10 cellular contexts compared by ENCODE assay signal in genomic region chr4:83629945-83630684, GRCh38.
DNase-seq lines count a peak whose midpoint lies in the region; ATAC-seq and TF ChIP-seq lines count a peak whose summit lies in the region.
"Had no signal": no experiment of that assay in that cellular context is flagged by ENCODE, and none has a peak within 500 bp of the region (broad histone marks: within the 10 kb centered on the region; RNA-seq: fewer than 3 reads in every experiment).

No MANE protein-coding gene starts in this region.

- peak overlapping the region; percentile 57 for H4K8ac ChIP-seq in mesenchymal stem cell (ENCODE audit: low read length)

- peak; percentile 82 for DNase-seq in CD14-positive monocyte (ENCODE audit: low spot score)
- DNase-seq in NB4 (ENCODE audit: low read depth): peak; percentile 96
- DNase-seq in dermis blood vessel endothelial cell: peak; percentile 81
- peak; percentile 69 for DNase-seq in mesenchymal stem cell
- no peak for DNase-seq in osteocyte (ENCODE audit: extremely low spot score, unreplicated experiment)
- DNase-seq in naive thymus-derived CD8-positive, alpha-beta T cell: no peak
- no peak for DNase-seq in SJCRH30

- no peak overlapping the region for H2AK5ac ChIP-seq in mesenchymal stem cell (ENCODE audit: low read length, severe bottlenecking)

- H3K36me3 Mint-ChIP-seq in CD14-positive monocyte: no peaks in the 10 kb centered on the region
- no peaks in the 10 kb centered on the region for H3K36me3 Mint-ChIP-seq in osteocyte (ENCODE audit: unreplicated experiment)
- H3K36me3 Mint-ChIP-seq in naive thymus-derived CD8-positive, alpha-beta T cell: no peaks in the 10 kb centered on the region

- H3K14ac ChIP-seq in mesenchymal stem cell (ENCODE audit: low read length in 2 of 2): no peak overlapping the region

- peaks cover 0 to 4% (median 0%) of the 10 kb centered on the region in 7 donors for H3K9me3 Mint-ChIP-seq in CD14-positive monocyte
- H3K9me3 Mint-ChIP-seq in osteocyte (ENCODE audit: unreplicated experiment): no peaks in the 10 kb centered on the region
- H3K9me3 Mint-ChIP-seq in naive thymus-derived CD8-positive, alpha-beta T cell: peaks cover 0 to under 1% (median 0%) of the 10 kb centered on the region in 9 donors

- H2AFZ ChIP-seq in mesenchymal stem cell (ENCODE audit: low read depth, low read length): peak overlapping the region; percentile 3

- WGBS in mesenchymal stem cell: 54% methylated on average over 6 of the region's 6 CpGs

- TF ChIP-seq POLR2A in NB4 (IDR thresholded peaks at IDR 0.05; ENCODE audit: extremely low read depth, insufficient read length): no peak

- H3K27me3 ChIP-seq in mesenchymal stem cell (ENCODE audit: control insufficient read depth in 1 of 2, insufficient read depth in 1 of 2, low read length in 2 of 2) (no peaks in the 10 kb centered on the region), SJCRH30 (peaks cover 3% of the 10 kb centered on the region; the same call in 1 of the 2 replicates)
- H3K27me3 ChIP-seq: cardiac muscle cell had no signal

- POLR2A ChIA-PET in naive thymus-derived CD8-positive, alpha-beta T cell (lab: Charles Lee): no interaction called here

- no peak overlapping the region for H3K23ac ChIP-seq in mesenchymal stem cell (ENCODE audit: low read length in 2 of 2)

- H2BK12ac ChIP-seq in mesenchymal stem cell (ENCODE audit: low read length in 2 of 2): peak overlapping the region; percentile 87 to 94

- no peaks in the 10 kb centered on the region for H3K9me3 ChIP-seq in mesenchymal stem cell (ENCODE audit: control insufficient read depth, low read length)
- H3K9me3 ChIP-seq in SJCRH30 (replicated peaks): no peaks in the 10 kb centered on the region

- H2BK5ac ChIP-seq in mesenchymal stem cell (ENCODE audit: low read depth, low read length, poor library complexity, severe bottlenecking): no peak overlapping the region

- no peaks in the 10 kb centered on the region for H3K36me3 ChIP-seq in mesenchymal stem cell (ENCODE audit: control insufficient read depth in 1 of 2, insufficient read depth in 2 of 2, low read depth in 1 of 2, low read length in 2 of 2)
- H3K36me3 ChIP-seq in SJCRH30: no peaks in the 10 kb centered on the region
- H3K36me3 ChIP-seq: cardiac muscle cell had no signal

- no peak overlapping the region for H2BK120ac ChIP-seq in mesenchymal stem cell (ENCODE audit: low read depth, low read length)

- H3K79me1 ChIP-seq in mesenchymal stem cell (replicated peaks; ENCODE audit: low read length, poor library complexity, severe bottlenecking): no peaks in the 10 kb centered on the region

- H3K4me1 Mint-ChIP-seq in CD14-positive monocyte: peaks cover 25% of the 10 kb centered on the region
- H3K4me1 Mint-ChIP-seq in osteocyte (ENCODE audit: unreplicated experiment): no peaks in the 10 kb centered on the region
- H3K4me1 Mint-ChIP-seq in naive thymus-derived CD8-positive, alpha-beta T cell: peaks cover 0 to 2% (median 0%) of the 10 kb centered on the region in 4 donors

- ATAC-seq in HG03460 (IDR thresholded peaks at IDR 0.05; ENCODE audit: unreplicated experiment): no peak
- no peak for ATAC-seq in naive thymus-derived CD8-positive, alpha-beta T cell

- TF ChIP-seq CTCF in CD14-positive monocyte (IDR thresholded peaks at IDR 0.05): no peak
- TF ChIP-seq CTCF in NB4 (IDR thresholded peaks at IDR 0.05; ENCODE audit: low read depth, low read length): no peak
- TF ChIP-seq CTCF in osteocyte (IDR thresholded peaks at IDR 0.05): no peak

- H3K27me3 Mint-ChIP-seq in CD14-positive monocyte (ENCODE audit: low read depth in 3 of 3) (peaks cover 1 to 6% (median 4%) of the 10 kb centered on the region in 3 donors), osteocyte (ENCODE audit: unreplicated experiment) (peaks cover 52% of the 10 kb centered on the region)
- H3K27me3 Mint-ChIP-seq in naive thymus-derived CD8-positive, alpha-beta T cell: peaks cover under 1 to 20% (median 9%) of the 10 kb centered on the region in 5 donors

- peak overlapping the region; percentile 65 for H4K91ac ChIP-seq in mesenchymal stem cell (ENCODE audit: low read length)

- peak overlapping the region; percentile 10 to 81 for H3K18ac ChIP-seq in mesenchymal stem cell (ENCODE audit: low read depth in 1 of 2, low read length in 2 of 2)

- H3K4me3 Mint-ChIP-seq in CD14-positive monocyte (peak overlapping the region; percentile 63 to 79), osteocyte (ENCODE audit: unreplicated experiment) (no peak overlapping the region)
- H3K4me3 Mint-ChIP-seq in naive thymus-derived CD8-positive, alpha-beta T cell: no peak overlapping the region

- intact Hi-C loops in CD14-positive monocyte (cut with micrococcal nuclease): loop anchor here in 1 of 2 donors (10.0 kb wide), 1 partner anchor 55 kb away; no protein-coding TSS in a partner anchor

- no peak overlapping the region for H3K27ac ChIP-seq in mesenchymal stem cell (ENCODE audit: low read length, poor library complexity, severe bottlenecking)
- no peak overlapping the region for H3K27ac ChIP-seq in SJCRH30
- H3K27ac ChIP-seq: cardiac muscle cell, VCaP had no signal

- H3K4me1 ChIP-seq in mesenchymal stem cell (ENCODE audit: control insufficient read depth, insufficient read depth, low read depth, low read length): peaks cover 2% of the 10 kb centered on the region
- no peaks in the 10 kb centered on the region for H3K4me1 ChIP-seq in SJCRH30

- no peak overlapping the region for H3K4me2 ChIP-seq in mesenchymal stem cell (ENCODE audit: low read length, poor library complexity, severe bottlenecking)

- no peak overlapping the region for H2BK15ac ChIP-seq in mesenchymal stem cell (ENCODE audit: low read depth, poor library complexity, severe bottlenecking)

- peak overlapping the region; percentile 82 to 97 (median 94) for H3K27ac Mint-ChIP-seq in CD14-positive monocyte
- H3K27ac Mint-ChIP-seq in osteocyte (ENCODE audit: unreplicated experiment): no peak overlapping the region
- no peak overlapping the region for H3K27ac Mint-ChIP-seq in naive thymus-derived CD8-positive, alpha-beta T cell

- H3K4me3 ChIP-seq in NB4 (ENCODE audit: low read depth, low read length): no peak overlapping the region
- no peak overlapping the region for H3K4me3 ChIP-seq in mesenchymal stem cell (ENCODE audit: insufficient read depth in 1 of 2, low read depth in 1 of 2, low read length in 2 of 2)
- H3K4me3 ChIP-seq in SJCRH30: no peak overlapping the region
- H3K4me3 ChIP-seq: cardiac muscle cell had no signal

- no peak overlapping the region for H3K9ac ChIP-seq in mesenchymal stem cell (ENCODE audit: low read length)

- H3K4ac ChIP-seq in mesenchymal stem cell (ENCODE audit: low read depth in 1 of 2, low read length in 2 of 2): no peak overlapping the region

Comparison
In these comparisons a context has a peak if more than half of its experiments do, and no peak if none do; other contexts are left out.
1. DNase-seq: peak in CD14-positive monocyte (single experiment), NB4 (single experiment), dermis blood vessel endothelial cell (single experiment) and mesenchymal stem cell (single experiment); none in osteocyte (single experiment), naive thymus-derived CD8-positive, alpha-beta T cell (0 of 10) and SJCRH30 (0 of 2).
2. H3K27ac Mint-ChIP-seq: peak in CD14-positive monocyte (7 of 7); none in osteocyte (single experiment) and naive thymus-derived CD8-positive, alpha-beta T cell (0 of 10).
3. H3K4me3 Mint-ChIP-seq: peak in CD14-positive monocyte (2 of 2); none in osteocyte (single experiment) and naive thymus-derived CD8-positive, alpha-beta T cell (0 of 10).